Comparison of ENCODE assay signal across 18 cellular contexts in genomic region chr20:32006841-32007786, GRCh38. TPM values are rescaled to one million over a fixed set of nuclear protein-coding genes. Genes with fewer than 3 reads are reported as not detected.
DNase-seq lines count a peak whose midpoint lies in the region; ATAC-seq and TF ChIP-seq lines count a peak whose summit lies in the region.
"Had no signal": no experiment of that assay in that cellular context is flagged by ENCODE, and none has a peak within 500 bp of the region (broad histone marks: within the 10 kb centered on the region; RNA-seq: fewer than 3 reads in every experiment).

No MANE protein-coding gene starts in this region.

- H2AFZ ChIP-seq in GM23338 (peak overlapping the region; percentile 26; the same call in 1 of the 2 replicates), neural cell (ENCODE audit: low read depth, low read length) (no peak overlapping the region), smooth muscle cell (ENCODE audit: low read depth) (no peak overlapping the region)

- peak overlapping the region; percentile 45 for H3K9ac ChIP-seq in neural cell (ENCODE audit: low read length)
- no peak overlapping the region for H3K9ac ChIP-seq in smooth muscle cell (ENCODE audit: low read depth)

- H3K79me2 ChIP-seq in GM23338 (replicated peaks; ENCODE audit: insufficient read depth) = no peaks in the 10 kb centered on the region
- H3K79me2 ChIP-seq in neural cell (replicated peaks; ENCODE audit: insufficient read depth, low read length) = no peaks in the 10 kb centered on the region
- H3K79me2 ChIP-seq in smooth muscle cell (ENCODE audit: low read depth) = no peaks in the 10 kb centered on the region

- peak overlapping the region; percentile 30 for H3K4me2 ChIP-seq in GM23338
- peak overlapping the region; percentile 3 for H3K4me2 ChIP-seq in neural cell (ENCODE audit: low read length)
- H3K4me2 ChIP-seq in smooth muscle cell = no peak overlapping the region

- peaks cover 18% of the 10 kb centered on the region for H3K27me3 Mint-ChIP-seq in GM23338 (ENCODE audit: insufficient read depth, low read depth, poor library complexity)
- H3K27me3 Mint-ChIP-seq in brain = peaks cover 17% of the 10 kb centered on the region

- H3K4me3 Mint-ChIP-seq in GM23338 = peak overlapping the region; percentile 8; the same call in 2 of the 3 replicates
- H3K4me3 Mint-ChIP-seq in brain = peak overlapping the region in 1 of 5 experiments; percentile 37
- H3K4me3 Mint-ChIP-seq: activated naive CD4-positive, alpha-beta T cell treated with anti-CD3 and anti-CD28 coated beads for 36 hours; CD4-positive, alpha-beta T cell; naive thymus-derived CD8-positive, alpha-beta T cell had no signal

- H3K4me3 ChIP-seq in GM23338 (no peak overlapping the region), neural cell (ENCODE audit: low read length) (peak overlapping the region; percentile 42), smooth muscle cell (no peak overlapping the region)

- no peak for TF ChIP-seq CTCF in GM23338 (conservative IDR thresholded peaks at IDR 0.05; ENCODE audit: low read depth in 2 of 2)
- TF ChIP-seq CTCF in brain (conservative IDR thresholded peaks at IDR 0.05) = no peak
- no peak for TF ChIP-seq CTCF in neural cell (IDR thresholded peaks at IDR 0.05; ENCODE audit: poor library complexity, severe bottlenecking)
- no peak for TF ChIP-seq CTCF in smooth muscle cell (IDR thresholded peaks at IDR 0.05; ENCODE audit: borderline replicate concordance, insufficient read depth, poor library complexity, severe bottlenecking)

- DNase-seq in GM23338 (ENCODE audit: low spot score) (no peak), NCI-H146 (lab: John Stamatoyannopoulos, UW) (peak; percentile 97), smooth muscle cell (lab: John Stamatoyannopoulos, UW; ENCODE audit: unreplicated experiment) (no peak)
- no peak for DNase-seq in stimulated activated naive CD4-positive, alpha-beta T cell (lab: John Stamatoyannopoulos, UW)
- no peak for DNase-seq in central memory CD4-positive, alpha-beta T cell
- DNase-seq: activated CD4-positive, CD25-positive, alpha-beta regulatory T cell; activated naive CD4-positive, alpha-beta T cell treated with anti-CD3 and anti-CD28 coated beads for 36 hours; CD4-positive, alpha-beta T cell; head of caudate nucleus; naive thymus-derived CD8-positive, alpha-beta T cell; NCI-H1436; OCI-M1; stimulated activated naive CD8-positive, alpha-beta T cell treated with anti-CD3 and anti-CD28 coated beads, Interleukin-15, Interleukin-2, amounts not matched to agents 100 U/mL and 50 U/mL, for 24 hours had no signal

- no peaks in the 10 kb centered on the region for H3K27me3 ChIP-seq in GM23338 (ENCODE audit: insufficient read depth)
- H3K27me3 ChIP-seq in neural cell (ENCODE audit: insufficient read depth, low read depth, low read length) = no peaks in the 10 kb centered on the region
- H3K27me3 ChIP-seq in smooth muscle cell (ENCODE audit: low read depth) = peaks cover 14% of the 10 kb centered on the region

- H4K20me1 ChIP-seq in GM23338 (replicated peaks; ENCODE audit: insufficient read depth) = no peaks in the 10 kb centered on the region; the same call in 1 of the 2 replicates
- no peaks in the 10 kb centered on the region for H4K20me1 ChIP-seq in neural cell (ENCODE audit: insufficient read depth)
- H4K20me1 ChIP-seq in smooth muscle cell (ENCODE audit: low read depth) = no peaks in the 10 kb centered on the region

- no peak for TF ChIP-seq RAD21 in neural cell (conservative IDR thresholded peaks at IDR 0.05)

- peak overlapping the region; percentile 79 for H3K27ac Mint-ChIP-seq in GM23338
- peak overlapping the region in 3 of 5 experiments; percentile 11 to 92 (median 25) for H3K27ac Mint-ChIP-seq in brain
- H3K27ac Mint-ChIP-seq: activated naive CD4-positive, alpha-beta T cell treated with anti-CD3 and anti-CD28 coated beads for 36 hours; CD4-positive, alpha-beta T cell; naive thymus-derived CD8-positive, alpha-beta T cell had no signal

- ATAC-seq in GM23338 = peak; percentile 10; the same call in 1 of the 3 replicates
- ATAC-seq in GM21576 (IDR thresholded peaks at IDR 0.05; ENCODE audit: unreplicated experiment) = no peak
- ATAC-seq: naive thymus-derived CD8-positive, alpha-beta T cell; stimulated activated naive CD8-positive, alpha-beta T cell treated with anti-CD3 and anti-CD28 coated beads, Interleukin-15, Interleukin-2, amounts not matched to agents 100 U/mL and 50 U/mL, for 24 hours had no signal

- peak; percentile 77 for TF ChIP-seq EP300 in neural cell (conservative IDR thresholded peaks at IDR 0.05; ENCODE audit: poor library complexity, severe bottlenecking)

- 76% methylated on average over 8 of the region's 8 CpGs for WGBS in smooth muscle cell (ENCODE audit: low lambda C conversion rate)

- no peaks in the 10 kb centered on the region for H3K36me3 ChIP-seq in GM23338 (ENCODE audit: insufficient read depth)
- no peaks in the 10 kb centered on the region for H3K36me3 ChIP-seq in neural cell (ENCODE audit: insufficient read depth, low read length)
- H3K36me3 ChIP-seq in smooth muscle cell (ENCODE audit: low read depth) = no peaks in the 10 kb centered on the region

- H3K9me2 ChIP-seq in GM23338 (ENCODE audit: insufficient read depth) (peaks cover 4% of the 10 kb centered on the region), neural cell (ENCODE audit: insufficient read depth, low read length) (no peaks in the 10 kb centered on the region)

- H3K4me1 ChIP-seq in GM23338 (ENCODE audit: insufficient read depth) (peaks cover 50% of the 10 kb centered on the region), smooth muscle cell (ENCODE audit: low read depth) (no peaks in the 10 kb centered on the region)

- H3K27ac ChIP-seq in GM23338 (ENCODE audit: low read depth) (peak overlapping the region; percentile 42; the same call in 1 of the 2 replicates), neural cell (ENCODE audit: low read length) (peak overlapping the region; percentile 71), smooth muscle cell (ENCODE audit: low read depth) (no peak overlapping the region)

- H3K4me1 Mint-ChIP-seq in GM23338 (peaks cover 47% of the 10 kb centered on the region), brain (peaks cover 16% of the 10 kb centered on the region)

- peaks cover 11% of the 10 kb centered on the region; the same call in 1 of the 2 replicates for H3F3A ChIP-seq in GM23338 (replicated peaks; ENCODE audit: low read depth)
- no peaks in the 10 kb centered on the region for H3F3A ChIP-seq in neural cell (ENCODE audit: insufficient read depth, low read length, poor library complexity, severe bottlenecking)
- no peaks in the 10 kb centered on the region for H3F3A ChIP-seq in smooth muscle cell (ENCODE audit: low read depth)

- H3K9me3 Mint-ChIP-seq in GM23338 = peaks cover 26% of the 10 kb centered on the region
- H3K9me3 Mint-ChIP-seq in brain = peaks cover 0 to 11% (median 0%) of the 10 kb centered on the region in 5 experiments
- H3K9me3 Mint-ChIP-seq: activated naive CD4-positive, alpha-beta T cell treated with anti-CD3 and anti-CD28 coated beads for 36 hours; CD4-positive, alpha-beta T cell; naive thymus-derived CD8-positive, alpha-beta T cell had no signal

- H3K36me3 Mint-ChIP-seq in GM23338 (ENCODE audit: low read depth) (no peaks in the 10 kb centered on the region), brain (no peaks in the 10 kb centered on the region)
- H3K36me3 Mint-ChIP-seq: naive thymus-derived CD8-positive, alpha-beta T cell had no signal

- H3K9me3 ChIP-seq in neural cell (ENCODE audit: low read length) (no peaks in the 10 kb centered on the region), smooth muscle cell (replicated peaks; ENCODE audit: low read depth) (no peaks in the 10 kb centered on the region)

TF ChIP-seq in GM23338, 12 proteins besides CTCF, POLR2A, EP300 and RAD21 (continues in another document):
- TF ChIP-seq ZNF114 (CRISPR knock-in tag; IDR thresholded peaks at IDR 0.05) (no peak), STAT1 (IDR thresholded peaks at IDR 0.05; ENCODE audit: unreplicated experiment) (no peak), EZH2phosphoT487 (IDR thresholded peaks at IDR 0.05; ENCODE audit: unreplicated experiment) (no peak), NANOG (IDR thresholded peaks at IDR 0.05; ENCODE audit: borderline replicate concordance) (no peak)

TF ChIP-seq in neural cell, 6 proteins besides CTCF, POLR2A, EP300 and RAD21 (continues in another document):
- TF ChIP-seq MXI1 (conservative IDR thresholded peaks at IDR 0.05; ENCODE audit: poor library complexity, severe bottlenecking) (peak; percentile 33), SMC3 (conservative IDR thresholded peaks at IDR 0.05; ENCODE audit: poor library complexity) (no peak), EZH2 (IDR thresholded peaks at IDR 0.05; ENCODE audit: borderline replicate concordance, insufficient read depth, low read length, poor library complexity, severe bottlenecking) (no peak)

RNA-seq across cellular contexts. Expression of gene CCM2L, which starts 3.1 kb away (rescaled TPM):
- 9.6 and 13.3 TPM in 2 replicates for total RNA-seq in GM23338 (2014; rRNA removed; shearing (Covaris generic))
- 4.9 and 6.4 TPM in 2 replicates for polyA plus RNA-seq in GM23338 (2016; fragmentation: Nextera tagmentation; extraction: Ambion mirVana)
- 6.7 TPM for polyA plus RNA-seq in brain (ENCODE audit: insufficient read depth, low read depth, low replicate concordance)
- polyA plus RNA-seq in neural cell = 1.5 and 3.0 TPM in 2 replicates
- 1.7 and 2.2 TPM in 2 replicates for polyA minus RNA-seq in neural cell
- total RNA-seq in smooth muscle cell = 0.27 TPM in 1 of 2 replicates, not detected in the other
- polyA plus RNA-seq in smooth muscle cell = 0.27 TPM in 1 of 2 replicates, not detected in the other
- total RNA-seq: activated naive CD4-positive, alpha-beta T cell treated with anti-CD3 and anti-CD28 coated beads for 36 hours; CD4-positive, alpha-beta T cell; epithelial cell of proximal tubule; naive thymus-derived CD8-positive, alpha-beta T cell had no signal
- polyA plus RNA-seq: naive thymus-derived CD8-positive, alpha-beta T cell had no signal

RNA-seq across cellular contexts. Expression of gene XKR7, which starts 39.2 kb away (rescaled TPM):
- 3.0 and 3.9 TPM in 2 replicates for total RNA-seq in GM23338 (2014; rRNA removed; shearing (Covaris generic))
- polyA plus RNA-seq in GM23338 (2016; fragmentation: Nextera tagmentation; extraction: Ambion mirVana) (0.61 and 0.64 TPM in 2 replicates), brain (ENCODE audit: insufficient read depth, low read depth, low replicate concordance) (16.0 TPM), neural cell (9.6 and 12.8 TPM in 2 replicates), smooth muscle cell (not detected in 2 replicates)
- polyA minus RNA-seq in neural cell = 41.1 and 43.8 TPM in 2 replicates
- total RNA-seq in smooth muscle cell = not detected in 2 replicates
- total RNA-seq: CD4-positive, alpha-beta T cell; left lobe of liver; naive thymus-derived CD8-positive, alpha-beta T cell had no signal
- polyA plus RNA-seq: naive thymus-derived CD8-positive, alpha-beta T cell had no signal

RNA-seq across cellular contexts. Expression of gene HCK, which starts 44.9 kb away (rescaled TPM):
- 0.97 and 1.2 TPM in 2 replicates for total RNA-seq in GM23338 (2014; rRNA removed; shearing (Covaris generic))
- polyA plus RNA-seq in GM23338 (2016; fragmentation: Nextera tagmentation; extraction: Ambion mirVana) (0.43 TPM in 1 of 2 replicates, not detected in the other), brain (ENCODE audit: insufficient read depth, low read depth, low replicate concordance) (3.4 TPM), neural cell (0.58 TPM in 1 of 2 replicates, not detected in the other), smooth muscle cell (2.1 and 2.4 TPM in 2 replicates)
- not detected in 2 replicates for polyA minus RNA-seq in neural cell
- total RNA-seq in smooth muscle cell = 2.0 and 2.5 TPM in 2 replicates
- total RNA-seq: activated naive CD4-positive, alpha-beta T cell treated with anti-CD3 and anti-CD28 coated beads for 36 hours; epithelial cell of proximal tubule had no signal

RNA-seq across cellular contexts. Expression of gene PDRG1, which starts 55.3 kb away (rescaled TPM):
- total RNA-seq in GM23338 (2014; rRNA removed; shearing (Covaris generic)) = 10.5 and 14.8 TPM in 2 replicates
- polyA plus RNA-seq in GM23338 (2016; fragmentation: Nextera tagmentation; extraction: Ambion mirVana) = 27.8 and 28.4 TPM in 2 replicates
- polyA plus RNA-seq in brain (ENCODE audit: insufficient read depth, low read depth, low replicate concordance) = 39.6 TPM
- 50.6 and 57.5 TPM in 2 replicates for polyA plus RNA-seq in neural cell
- 16.6 and 17.2 TPM in 2 replicates for polyA minus RNA-seq in neural cell
- total RNA-seq in smooth muscle cell = 7.0 and 8.1 TPM in 2 replicates
- 30.3 and 41.6 TPM in 2 replicates for polyA plus RNA-seq in smooth muscle cell
